Comparison of ENCODE assay signal across 2 cellular contexts in genomic region chr3:197331131-197331530, GRCh38.
TF ChIP-seq lines count a peak whose summit lies in the region.

No MANE protein-coding gene starts in this region.

TF ChIP-seq in GM12878, 131 proteins besides CTCF, POLR2A, EP300 and RAD21:
- no peak for TF ChIP-seq CREB1 (IDR thresholded peaks at IDR 0.05; ENCODE audit: low read depth)
- TF ChIP-seq SMARCA5 (IDR thresholded peaks at IDR 0.05): no peak
- TF ChIP-seq PRDM15 (CRISPR knock-in tag; IDR thresholded peaks at IDR 0.05): no peak
- TF ChIP-seq BCL11A (IDR thresholded peaks at IDR 0.05; ENCODE audit: low read depth, low read length): no peak
TF ChIP-seq in GM12878: peak in this region for 0.

TF ChIP-seq in HepG2, 621 proteins besides CTCF, POLR2A, EP300 and RAD21:
- no peak for TF ChIP-seq ISX (CRISPR knock-in tag; conservative IDR thresholded peaks at IDR 0.05)
- no peak for TF ChIP-seq ZSCAN12 (CRISPR knock-in tag; IDR thresholded peaks at IDR 0.05)
- TF ChIP-seq ZSCAN21 (CRISPR knock-in tag; IDR thresholded peaks at IDR 0.05; ENCODE audit: borderline replicate concordance): no peak
- TF ChIP-seq MIXL1 (CRISPR knock-in tag; IDR thresholded peaks at IDR 0.05): peak; percentile 38; the same call in 1 of the 2 replicates
- TF ChIP-seq HNRNPLL (IDR thresholded peaks at IDR 0.05; ENCODE audit: low read depth, low read length, poor library complexity, severe bottlenecking): no peak
- TF ChIP-seq STAG1 (CRISPR knock-in tag; IDR thresholded peaks at IDR 0.05): peak; percentile 45; the same call in 1 of the 2 replicates
